ENCODE assay signal across 15 cellular contexts in genomic region chr1:223758734-223759133, GRCh38. TPM values are rescaled to one million over a fixed set of nuclear protein-coding genes. Genes with fewer than 3 reads are reported as not detected.
DNase-seq lines count a peak whose midpoint lies in the region; ATAC-seq and TF ChIP-seq lines count a peak whose summit lies in the region.
"Had no signal": no experiment of that assay in that cellular context is flagged by ENCODE, and none has a peak within 500 bp of the region (broad histone marks: within the 10 kb centered on the region; RNA-seq: fewer than 3 reads in every experiment).

No MANE protein-coding gene starts in this region.

- no peaks in the 10 kb centered on the region for H3K4me1 ChIP-seq in breast epithelium
- peaks cover 16% of the 10 kb centered on the region for H3K4me1 ChIP-seq in upper lobe of right lung

- H3K36me3 Mint-ChIP-seq in MCF 10A (ENCODE audit: insufficient read depth, unreplicated experiment) = peaks cover 95% of the 10 kb centered on the region
- H3K36me3 Mint-ChIP-seq in WTC11 = no peaks in the 10 kb centered on the region
- H3K36me3 Mint-ChIP-seq in central memory CD8-positive, alpha-beta T cell (ENCODE audit: insufficient read depth) = peaks cover 58% of the 10 kb centered on the region
- peaks cover 10% of the 10 kb centered on the region for H3K36me3 Mint-ChIP-seq in T-helper 17 cell (ENCODE audit: low read depth)

- no peaks in the 10 kb centered on the region for H3K9me3 Mint-ChIP-seq in MCF 10A (ENCODE audit: unreplicated experiment)
- no peaks in the 10 kb centered on the region for H3K9me3 Mint-ChIP-seq in WTC11
- no peaks in the 10 kb centered on the region for H3K9me3 Mint-ChIP-seq in central memory CD8-positive, alpha-beta T cell
- H3K9me3 Mint-ChIP-seq: CD8-positive, alpha-beta T cell had no signal

- H3K9me3 ChIP-seq in breast epithelium (no peaks in the 10 kb centered on the region), upper lobe of right lung (no peaks in the 10 kb centered on the region), T-helper 17 cell (ENCODE audit: control insufficient read depth, low read length, poor library complexity, severe bottlenecking) (no peaks in the 10 kb centered on the region)
- H3K9me3 ChIP-seq: BLaER1 treated with 17β-estradiol and CSF1 and Interleukin-3, amounts not matched to agents 10 nM and 100 nM had no signal

- DNase-seq in MCF 10A (ENCODE audit: unreplicated experiment) (no peak), breast epithelium (ENCODE audit: low spot score in 2 of 2) (no peak), WTC11 (ENCODE audit: low spot score) (no peak), upper lobe of right lung (peak; percentile 6), left cardiac atrium (no peak), T-helper 17 cell (no peak)
- DNase-seq in central memory CD8-positive, alpha-beta T cell (ENCODE audit: low spot score in 2 of 2) = no peak
- DNase-seq: CD8-positive, alpha-beta T cell; DMS 273 treated with DMSO at 0.1 percent for 48 hours; DND-41; EL; GOT3 had no signal

- H3K27ac Mint-ChIP-seq in MCF 10A (ENCODE audit: low read depth, unreplicated experiment) (peak overlapping the region; percentile 13), WTC11 (no peak overlapping the region), T-helper 17 cell (no peak overlapping the region)
- peak overlapping the region; percentile 49 for H3K27ac Mint-ChIP-seq in central memory CD8-positive, alpha-beta T cell (ENCODE audit: low read depth)
- H3K27ac Mint-ChIP-seq: B cell; CD8-positive, alpha-beta T cell had no signal

- H3K27me3 ChIP-seq in breast epithelium (no peaks in the 10 kb centered on the region), upper lobe of right lung (no peaks in the 10 kb centered on the region)
- H3K27me3 ChIP-seq: BLaER1 treated with 17β-estradiol and CSF1 and Interleukin-3, amounts not matched to agents 10 nM and 100 nM had no signal

- BruUV-seq in MCF 10A (replicated peaks; lab: Mats Ljungman, UMichigan) = no TSS peak

- peaks cover 5% of the 10 kb centered on the region for H3K36me3 ChIP-seq in breast epithelium
- peaks cover 82% of the 10 kb centered on the region for H3K36me3 ChIP-seq in upper lobe of right lung

- H3K4me1 Mint-ChIP-seq in MCF 10A (ENCODE audit: insufficient read depth, unreplicated experiment) (no peaks in the 10 kb centered on the region), WTC11 (peaks cover 9% of the 10 kb centered on the region), T-helper 17 cell (peaks cover 6% of the 10 kb centered on the region)
- H3K4me1 Mint-ChIP-seq in central memory CD8-positive, alpha-beta T cell = no peaks in the 10 kb centered on the region
- H3K4me1 Mint-ChIP-seq: B cell had no signal

- POLR2A ChIA-PET in MCF 10A (lab: Yijun Ruan, JAX) (interaction anchor here (0.5 to 4.1 kb wide), 3 partner anchors 12 to 746 kb away, joined by 3 to 26 read pairs (median 4); no protein-coding TSS in a partner anchor), WTC11 (lab: Charles Lee) (no interaction called here)

- intact Hi-C loops in MCF 10A (cut with micrococcal nuclease) (no loop called here), breast epithelium (cut with DNase I; ENCODE audit: low total_unique reads) (no loop called here), upper lobe of right lung (cut with DNase I) (no loop called here), left cardiac atrium (cut with DNase I) (no loop called here)

- ATAC-seq in WTC11 (no peak), upper lobe of right lung (no peak), left cardiac atrium (no peak), T-helper 17 cell (no peak)
- no peak for ATAC-seq in central memory CD8-positive, alpha-beta T cell (replicated peaks; ENCODE audit: extremely low read depth, poor library complexity, severe bottlenecking)
- ATAC-seq: CD8-positive, alpha-beta T cell; GM12878 had no signal

- TF ChIP-seq POLR2A in breast epithelium (IDR thresholded peaks at IDR 0.05) = no peak

- H3K27me3 Mint-ChIP-seq in MCF 10A (ENCODE audit: insufficient read depth, unreplicated experiment) (no peaks in the 10 kb centered on the region), WTC11 (ENCODE audit: low read depth) (no peaks in the 10 kb centered on the region), T-helper 17 cell (no peaks in the 10 kb centered on the region)
- H3K27me3 Mint-ChIP-seq in central memory CD8-positive, alpha-beta T cell = no peaks in the 10 kb centered on the region
- H3K27me3 Mint-ChIP-seq: B cell had no signal

- H3K4me3 ChIP-seq in breast epithelium (no peak overlapping the region), upper lobe of right lung (no peak overlapping the region)
- H3K4me3 ChIP-seq: BLaER1 treated with 17β-estradiol and CSF1 and Interleukin-3, amounts not matched to agents 10 nM and 100 nM; GM12878 had no signal

- TF ChIP-seq CTCF in MCF 10A (IDR thresholded peaks at IDR 0.05; ENCODE audit: unreplicated experiment) = no peak
- TF ChIP-seq CTCF in breast epithelium (IDR thresholded peaks at IDR 0.05) = no peak
- no peak for TF ChIP-seq CTCF in WTC11 (IDR thresholded peaks at IDR 0.05)
- no peak for TF ChIP-seq CTCF in upper lobe of right lung (IDR thresholded peaks at IDR 0.05)

- H3K27ac ChIP-seq in breast epithelium (no peak overlapping the region), upper lobe of right lung (no peak overlapping the region)
- H3K27ac ChIP-seq: BLaER1 treated with 17β-estradiol and CSF1 and Interleukin-3, amounts not matched to agents 10 nM and 100 nM had no signal

- CTCF ChIA-PET in MCF 10A (lab: Yijun Ruan, JAX) (interaction anchor here (0.6 to 6.8 kb wide), 4 partner anchors 8 to 63 kb away, joined by 3 to 62 read pairs (median 4); partner anchors contain the start of gene CAPN2), WTC11 (lab: Charles Lee) (interaction anchor here (0.6 to 2.1 kb wide), 6 partner anchors 10 to 81 kb away, joined by 3 to 10 read pairs (median 4); no protein-coding TSS in a partner anchor)

- no peak overlapping the region for H3K4me3 Mint-ChIP-seq in MCF 10A (ENCODE audit: unreplicated experiment)
- no peak overlapping the region for H3K4me3 Mint-ChIP-seq in WTC11
- no peak overlapping the region for H3K4me3 Mint-ChIP-seq in central memory CD8-positive, alpha-beta T cell
- H3K4me3 Mint-ChIP-seq in T-helper 17 cell = no peak overlapping the region
- H3K4me3 Mint-ChIP-seq: B cell; CD8-positive, alpha-beta T cell had no signal

TF ChIP-seq in WTC11, 78 proteins besides CTCF, POLR2A, EP300 and RAD21:
- TF ChIP-seq ZNF121 (CRISPR knock-in tag; IDR thresholded peaks at IDR 0.05) = peak; percentile 63; the same call in 1 of the 2 replicates
- no peak for TF ChIP-seq ZNF396 (CRISPR knock-in tag; IDR thresholded peaks at IDR 0.05; ENCODE audit: borderline replicate concordance)

RNA-seq across cellular contexts. Expression of gene CAPN2, which starts 46.4 kb away (rescaled TPM):
- total RNA-seq in MCF 10A (2022) = 513 and 622 TPM in 2 replicates
- total RNA-seq in breast epithelium = 100 to 1,000 TPM; 162 to 192 (median 164) TPM
- 21.3 to 24.6 TPM (median 24.2 TPM) in 3 replicates for total RNA-seq in WTC11 (2021)
- total RNA-seq in upper lobe of right lung = 306 TPM
- total RNA-seq in left cardiac atrium = 100 to 1,000 TPM in 1 of 2 donors, 10 to 100 TPM in 1; 89.1 to 107 TPM
- 100 to 1,000 TPM; 218 to 220 TPM for total RNA-seq in T-helper 17 cell

Comparison
In these comparisons a context has a peak if more than half of its experiments do, and no peak if none do; other contexts are left out.
1. H3K27ac Mint-ChIP-seq: peak in MCF 10A (single experiment) and central memory CD8-positive, alpha-beta T cell (single experiment); none in WTC11 (single experiment) and T-helper 17 cell (single experiment).